26 cellular contexts compared by ENCODE assay signal in the genomic region with DNA sequence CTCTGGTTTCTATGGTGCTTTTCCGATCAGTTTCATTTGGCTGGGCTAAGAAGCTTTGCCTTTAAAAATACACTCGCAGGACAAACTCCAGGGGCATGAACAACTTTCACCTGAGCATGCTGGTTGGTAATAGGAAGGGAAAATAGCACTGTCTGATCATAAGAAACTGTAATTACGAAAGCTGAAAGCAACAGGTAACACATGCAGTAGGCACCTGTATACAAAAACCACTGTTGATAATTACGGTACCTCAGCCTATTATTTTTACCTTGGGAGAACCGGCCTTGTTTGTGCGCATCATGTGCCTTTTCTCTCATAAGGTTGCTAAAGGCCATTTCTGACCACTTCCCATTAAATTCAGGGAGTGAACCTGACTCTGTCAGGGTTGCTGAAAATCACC. TPM values are rescaled to one million over a fixed set of nuclear protein-coding genes. Genes with fewer than 3 reads are reported as not detected.
DNase-seq lines count a peak whose midpoint lies in the region; ATAC-seq, FAIRE-seq and TF ChIP-seq lines count a peak whose summit lies in the region.
"Had no signal": no experiment of that assay in that cellular context is flagged by ENCODE, and none has a peak within 500 bp of the region (broad histone marks: within the 10 kb centered on the region; RNA-seq: fewer than 3 reads in every experiment).

No MANE protein-coding gene starts in this region.

- H3K9ac ChIP-seq in K562 (ENCODE audit: insufficient read depth in 1 of 2, low read depth in 2 of 2, low read length in 2 of 2), result no peak overlapping the region; a peak in 1 of 4 replicates
- no peak overlapping the region for H3K9ac ChIP-seq in trophoblast cell (ENCODE audit: low read length)

- POLR2A ChIA-PET in Caco-2 (lab: Charles Lee), result no interaction called here
- POLR2A ChIA-PET in K562 (lab: Yijun Ruan, JAX), result no interaction called here

- WGBS in K562 (ENCODE audit: insufficient coverage, low coverage, missing lambda C conversion rate), result 80% methylated on average over 6 of the region's 6 CpGs
- WGBS in trophoblast cell (ENCODE audit: extremely low coverage, insufficient coverage, insufficient read length), result no CpG with 5 or more reads among the region's 6 CpGs

- no peak for DNase-seq in Caco-2
- DNase-seq in NCI-H69 (lab: John Stamatoyannopoulos, UW), result peak; percentile 41
- no peak for DNase-seq in K562 (ENCODE audit: extremely low read depth in 1 of 4, low spot score in 3 of 4)
- no peak for DNase-seq in trophoblast cell
- no peak for DNase-seq in middle frontal gyrus (ENCODE audit: extremely low spot score, low spot score)
- DNase-seq in stimulated activated naive CD8-positive, alpha-beta T cell treated with anti-CD3 and anti-CD28 coated beads, Interleukin-15, amount 100 ng/mL, for 72 hours, result no peak
- no peak for DNase-seq in DMS79 (lab: John Stamatoyannopoulos, UW)
- DNase-seq in activated gamma-delta T cell (lab: John Stamatoyannopoulos, UW), result no peak
- DNase-seq: 8988T; AML-193; C1 segment of cervical spinal cord; Calu3; CD8-positive, alpha-beta T cell; Kasumi-1; NCI-H1417 treated with DMSO at 0.1 percent for 48 hours; NCI-H187; NCI-H446; NCI-H526; SJCRH30 had no signal

- no peak overlapping the region for H4K8ac ChIP-seq in trophoblast cell (ENCODE audit: low read depth, low read length)

- TF ChIP-seq CTCF in Caco-2 (IDR thresholded peaks at IDR 0.05; ENCODE audit: insufficient read depth in 1 of 2, low read depth in 1 of 2, low read length in 1 of 2, severe bottlenecking in 1 of 2, unreplicated experiment in 1 of 2) (no peak), K562 (IDR thresholded peaks at IDR 0.05 in 2 of 3, conservative IDR thresholded peaks at IDR 0.05 in 1 of 3; ENCODE audit: insufficient read depth in 2 of 3, low read depth in 1 of 3, low read length in 3 of 3) (no peak)

- H3K79me1 ChIP-seq in trophoblast cell (ENCODE audit: low read length), result peaks cover 2% of the 10 kb centered on the region

- intact Hi-C loops in Caco-2 (cut with micrococcal nuclease; ENCODE audit: unreplicated experiment) (no loop called here), K562 (cut with micrococcal nuclease) (loop anchor here (5.0 kb wide), 1 partner anchor 42 kb away; no protein-coding TSS in a partner anchor)

- no peak overlapping the region for H4K12ac ChIP-seq in trophoblast cell (ENCODE audit: low read depth, low read length)

- no peak overlapping the region for H3K4me3 ChIP-seq in Caco-2 (ENCODE audit: low read depth, low read length)
- no peak overlapping the region for H3K4me3 ChIP-seq in K562
- no peak overlapping the region for H3K4me3 ChIP-seq in trophoblast cell (ENCODE audit: low read depth, low read length)
- H3K4me3 ChIP-seq: GM23338, HAP-1, SJCRH30 had no signal

- H4K91ac ChIP-seq in trophoblast cell (ENCODE audit: low read depth, low read length), result no peak overlapping the region

- H2BK12ac ChIP-seq in trophoblast cell (ENCODE audit: low read length), result no peak overlapping the region

- H3K27me3 ChIP-seq in Caco-2 (replicated peaks; ENCODE audit: control insufficient read depth, insufficient read depth, low read length) (no peaks in the 10 kb centered on the region), K562 (ENCODE audit: control insufficient read depth in 2 of 2, insufficient read depth in 2 of 2, low read length in 2 of 2) (no peaks in the 10 kb centered on the region), trophoblast cell (ENCODE audit: insufficient read depth, low read length) (no peaks in the 10 kb centered on the region)
- H3K27me3 ChIP-seq: SJCRH30 had no signal

- no peak overlapping the region; the same call in 2 of the 3 replicates for H3K27ac ChIP-seq in K562 (ENCODE audit: extremely low read depth, low read depth, low read length)
- peak overlapping the region; percentile 34 for H3K27ac ChIP-seq in trophoblast cell (ENCODE audit: low read depth, low read length)
- H3K27ac ChIP-seq: SJCRH30 had no signal

- H3K18ac ChIP-seq in trophoblast cell (ENCODE audit: low read length), result no peak overlapping the region

- no peaks in the 10 kb centered on the region for H4K20me1 ChIP-seq in K562 (replicated peaks; ENCODE audit: control insufficient read depth, insufficient read depth, low read length)

- H3K4me1 ChIP-seq in Caco-2 (peaks cover 12% of the 10 kb centered on the region; the same call in 1 of the 2 replicates), K562 (replicated peaks in 1 of 2; ENCODE audit: control insufficient read depth in 2 of 2, insufficient read depth in 2 of 2, low read length in 2 of 2) (peaks cover 20 to 55% of the 10 kb centered on the region in 2 experiments; a peak in 4 of 5 replicates), trophoblast cell (ENCODE audit: control insufficient read depth in 1 of 2, insufficient read depth in 2 of 2, low read length in 2 of 2) (peaks cover 3 to 5% of the 10 kb centered on the region in 2 experiments)

- CTCF ChIA-PET in Caco-2 (lab: Charles Lee), result no interaction called here
- CTCF ChIA-PET in K562 (lab: Yijun Ruan, JAX; ENCODE audit: low intra/inter-chr PET ratio), result no interaction called here

- H2BK120ac ChIP-seq in trophoblast cell (ENCODE audit: insufficient read depth, low read length, poor library complexity), result no peak overlapping the region

- FAIRE-seq in K562 (lab: Jason Lieb, UNC), result no peak
- FAIRE-seq: G401.6, GM12892, HTR-8/SVneo had no signal

- H3K9me1 ChIP-seq in K562 (ENCODE audit: control insufficient read depth, insufficient read depth, low read length), result no peaks in the 10 kb centered on the region

- no peak overlapping the region for H3K4me3 Mint-ChIP-seq in Caco-2 (ENCODE audit: unreplicated experiment)
- no peak overlapping the region for H3K4me3 Mint-ChIP-seq in stimulated activated naive CD8-positive, alpha-beta T cell treated with anti-CD3 and anti-CD28 coated beads, Interleukin-15, amount 100 ng/mL, for 72 hours
- H3K4me3 Mint-ChIP-seq: CD8-positive, alpha-beta T cell; GM23338 had no signal

- peak overlapping the region; percentile 27 for H3K27ac Mint-ChIP-seq in Caco-2 (ENCODE audit: unreplicated experiment)
- H3K27ac Mint-ChIP-seq in stimulated activated naive CD8-positive, alpha-beta T cell treated with anti-CD3 and anti-CD28 coated beads, Interleukin-15, amount 100 ng/mL, for 72 hours, result peak overlapping the region in 1 of 2 donors; percentile 70
- H3K27ac Mint-ChIP-seq: CD8-positive, alpha-beta T cell; GM23338 had no signal

- no peak for TF ChIP-seq POLR2A in K562 (conservative IDR thresholded peaks at IDR 0.05)

- H3K23ac ChIP-seq in trophoblast cell (ENCODE audit: low read length), result no peak overlapping the region

- BruUV-seq in Caco-2 (replicated peaks; lab: Mats Ljungman, UMichigan) (no TSS peak), K562 (replicated peaks; lab: Mats Ljungman, UMichigan) (no TSS peak)

- no peak overlapping the region for H2AK5ac ChIP-seq in trophoblast cell (ENCODE audit: low read length)

- H3K36me3 Mint-ChIP-seq in Caco-2 (ENCODE audit: insufficient read depth, unreplicated experiment), result no peaks in the 10 kb centered on the region
- H3K36me3 Mint-ChIP-seq: CD8-positive, alpha-beta T cell had no signal

- H2AFZ ChIP-seq in K562 (ENCODE audit: low read depth, low read length) (peak overlapping the region; percentile 73), trophoblast cell (ENCODE audit: insufficient read depth, low read length, poor library complexity) (no peak overlapping the region)
- H2AFZ ChIP-seq: GM23338 had no signal

- no peak for ATAC-seq in K562
- no peak for ATAC-seq in stimulated activated naive CD8-positive, alpha-beta T cell treated with anti-CD3 and anti-CD28 coated beads, Interleukin-15, amount 100 ng/mL, for 72 hours
- ATAC-seq: CD8-positive, alpha-beta T cell; GM23338 had no signal

- in situ Hi-C loops in K562 (cut with MboI), result loop anchor here (10.0 to 25.0 kb wide), 3 partner anchors 80 to 680 kb away; no protein-coding TSS in a partner anchor

- no peaks in the 10 kb centered on the region for H3K36me3 ChIP-seq in Caco-2 (ENCODE audit: control insufficient read depth, insufficient read depth, low read length)
- H3K36me3 ChIP-seq in K562 (ENCODE audit: control insufficient read depth, insufficient read depth, low read length), result no peaks in the 10 kb centered on the region
- no peaks in the 10 kb centered on the region for H3K36me3 ChIP-seq in trophoblast cell (ENCODE audit: control insufficient read depth in 1 of 2, insufficient read depth in 2 of 2, low read length in 2 of 2)
- H3K36me3 ChIP-seq: HAP-1, SJCRH30 had no signal

- H3K4me2 ChIP-seq in K562 (ENCODE audit: insufficient read depth, low read length) (no peak overlapping the region), trophoblast cell (ENCODE audit: low read length) (no peak overlapping the region)
- H3K4me2 ChIP-seq: GM23338 had no signal

- H3K79me2 ChIP-seq in K562 (ENCODE audit: control insufficient read depth, insufficient read depth, low read length) (no peaks in the 10 kb centered on the region), trophoblast cell (ENCODE audit: control insufficient read depth, insufficient read depth, low read length, poor library complexity) (no peaks in the 10 kb centered on the region)

- no peak overlapping the region for H3K14ac ChIP-seq in trophoblast cell (ENCODE audit: low read length)

- H3K4ac ChIP-seq in trophoblast cell (ENCODE audit: low read depth, low read length), result no peak overlapping the region

- no peak overlapping the region for H2BK5ac ChIP-seq in trophoblast cell (ENCODE audit: low read depth, low read length, poor library complexity)

- no peak for TF ChIP-seq EP300 in K562 (IDR thresholded peaks at IDR 0.05; ENCODE audit: low read length)

- TF ChIP-seq RAD21 in K562 (CRISPR knock-in tag; conservative IDR thresholded peaks at IDR 0.05 in 1 of 2, IDR thresholded peaks at IDR 0.05 in 1 of 2), result no peak

- H3K9me3 Mint-ChIP-seq in Caco-2 (ENCODE audit: unreplicated experiment), result no peaks in the 10 kb centered on the region
- H3K9me3 Mint-ChIP-seq in stimulated activated naive CD8-positive, alpha-beta T cell treated with anti-CD3 and anti-CD28 coated beads, Interleukin-15, amount 100 ng/mL, for 72 hours, result no peaks in the 10 kb centered on the region
- H3K9me3 Mint-ChIP-seq: CD8-positive, alpha-beta T cell; GM23338 had no signal

- H3K9me3 ChIP-seq in Caco-2 (no peaks in the 10 kb centered on the region), K562 (replicated peaks; ENCODE audit: control insufficient read depth, insufficient read depth, low read depth, low read length) (no peaks in the 10 kb centered on the region), trophoblast cell (ENCODE audit: insufficient read depth, low read depth, low read length) (no peaks in the 10 kb centered on the region)
- H3K9me3 ChIP-seq: HAP-1, SJCRH30 had no signal

- no peaks in the 10 kb centered on the region for H3K27me3 Mint-ChIP-seq in Caco-2 (ENCODE audit: insufficient read depth, unreplicated experiment)
- peaks cover 12% of the 10 kb centered on the region for H3K27me3 Mint-ChIP-seq in stimulated activated naive CD8-positive, alpha-beta T cell treated with anti-CD3 and anti-CD28 coated beads, Interleukin-15, amount 100 ng/mL, for 72 hours

- peaks cover 13% of the 10 kb centered on the region for H3K4me1 Mint-ChIP-seq in Caco-2 (ENCODE audit: low read depth, unreplicated experiment)
- H3K4me1 Mint-ChIP-seq in stimulated activated naive CD8-positive, alpha-beta T cell treated with anti-CD3 and anti-CD28 coated beads, Interleukin-15, amount 100 ng/mL, for 72 hours, result no peaks in the 10 kb centered on the region

RNA-seq across cellular contexts. Expression of a gene that starts 45.7 kb away (rescaled TPM):
- 0.09 and 0.26 TPM in 2 replicates for total RNA-seq in Caco-2 (2022)
- total RNA-seq in K562 (2011; cell fraction: chromatin; rRNA removed; ENCODE audit: low replicate concordance), result 0.16 and 0.26 TPM in 2 replicates
- total RNA-seq in K562 (2011; cell fraction: nucleolus; rRNA removed), result under 0.01 TPM in 1 of 2 replicates, not detected in the other
- total RNA-seq in K562 (2011; cell fraction: nucleoplasm; rRNA removed), result 0.15 TPM in 2 replicates
- 0.04 and 0.05 TPM in 2 replicates for total RNA-seq in K562 (2014; rRNA removed)
- total RNA-seq in K562 (2014; rRNA removed; fragmentation: Illumina TruSeq; extraction: Trizol), result 0.10 and 0.11 TPM in 2 replicates
- 0.04 TPM in 1 of 2 replicates, not detected in the other for total RNA-seq in K562 (2015; rRNA removed; fragmentation: Illumina TruSeq; extraction: Trizol)
- 0.16 and 0.31 TPM in 2 replicates for total RNA-seq in K562 (2021)
- 0.03 and 0.35 TPM in 2 replicates for polyA plus RNA-seq in K562 (2011; rRNA removed)
- polyA plus RNA-seq in K562 (2011; cell fraction: cytosol; rRNA removed), result 0.06 and 0.52 TPM in 2 replicates
- 0.10 and 1.2 TPM in 2 replicates for polyA plus RNA-seq in K562 (2011; cell fraction: nucleus; rRNA removed)
- 0.08 and 0.17 TPM in 2 replicates for polyA plus RNA-seq in K562 (2012)
- 0.18 and 0.22 TPM in 2 replicates for polyA plus RNA-seq in K562 (2014; fragmentation: Illumina TruSeq; extraction: Trizol)
- polyA plus RNA-seq in K562 (2014; fragmentation: Nextera tagmentation; extraction: Ambion mirVana), result under 1 TPM in 1 of 2 experiments, not detected in 1; 0.06 TPM
- 0.11 and 0.21 TPM in 2 replicates for polyA plus RNA-seq in K562 (2014; rRNA removed)
- polyA minus RNA-seq in K562 (2011; rRNA and poly(A)+ RNA removed), result 0.25 TPM in 1 of 2 replicates, not detected in the other
- 0.38 TPM in 1 of 2 replicates, not detected in the other for polyA minus RNA-seq in K562 (2011; cell fraction: cytosol; rRNA and poly(A)+ RNA removed)
- polyA minus RNA-seq in K562 (2011; cell fraction: nucleus; rRNA and poly(A)+ RNA removed), result 0.13 TPM in 1 of 2 replicates, not detected in the other
- 0.14 and 0.15 TPM in 2 replicates for polyA plus RNA-seq in trophoblast cell (2013)
- total RNA-seq: Calu3; CD8-positive, alpha-beta T cell; Daoy; MCF 10A had no signal
- polyA plus RNA-seq: GM23338 had no signal
